ENCODE assay signal across 17 cellular contexts in the genomic region with DNA sequence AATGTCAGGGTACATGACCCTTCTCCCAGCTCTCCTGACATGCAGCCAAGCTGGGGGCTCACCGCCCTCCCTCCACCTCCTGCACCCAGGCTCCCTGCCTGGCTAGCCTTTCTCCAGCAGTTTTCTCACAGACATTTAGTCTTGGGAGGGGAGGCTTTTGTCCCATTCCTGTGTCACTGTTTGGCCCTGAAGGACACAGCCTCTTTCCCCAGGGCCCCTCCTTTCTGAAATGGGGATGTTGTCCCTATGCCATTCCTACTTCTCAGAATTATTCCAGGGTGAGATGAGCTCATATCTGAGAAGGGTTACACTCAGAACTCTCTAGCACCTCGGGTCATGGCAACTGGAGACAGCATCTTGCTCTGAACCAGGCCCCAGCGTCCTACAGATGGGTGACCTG. TPM values are rescaled to one million over a fixed set of nuclear protein-coding genes. Genes with fewer than 3 reads are reported as not detected.
DNase-seq lines count a peak whose midpoint lies in the region; ATAC-seq and TF ChIP-seq lines count a peak whose summit lies in the region.
"Had no signal": no experiment of that assay in that cellular context is flagged by ENCODE, and none has a peak within 500 bp of the region (broad histone marks: within the 10 kb centered on the region; RNA-seq: fewer than 3 reads in every experiment).

No MANE protein-coding gene starts in this region.

- H3K4me3 ChIP-seq in ovary (no peak overlapping the region), uterus (no peak overlapping the region)
- H3K4me3 ChIP-seq: HAP-1 had no signal

- H3K4me1 ChIP-seq in ovary (ENCODE audit: insufficient read depth) (peaks cover 10% of the 10 kb centered on the region), uterus (peaks cover 0 to 4% of the 10 kb centered on the region in 2 donors)
- H3K4me1 ChIP-seq: HAP-1 had no signal

- WGBS in ovary, 3 donors, result 52 to 65% (median 63%) methylated on average over 3 of the region's 3 CpGs

- H3K27me3 ChIP-seq in ovary (peaks cover 2% of the 10 kb centered on the region), uterus (no peaks in the 10 kb centered on the region)

- H3K27ac ChIP-seq in ovary, result peak overlapping the region; percentile 79 to 80
- H3K27ac ChIP-seq in uterus, result peak overlapping the region; percentile 87 to 94
- H3K27ac ChIP-seq: VCaP had no signal

- peaks cover 0 to 5% of the 10 kb centered on the region in 2 donors for H3K36me3 Mint-ChIP-seq in activated naive CD4-positive, alpha-beta T cell treated with anti-CD3 and anti-CD28 coated beads, Interleukin-2, amount 50 U/mL, for 72 hours
- H3K36me3 Mint-ChIP-seq: CD8-positive, alpha-beta memory T cell; memory B cell had no signal

- no peak for TF ChIP-seq EP300 in ovary (IDR thresholded peaks at IDR 0.05)

- intact Hi-C loops in left ventricle myocardium superior (cut with micrococcal nuclease), result no loop called here
- intact Hi-C loops in ovary (cut with DNase I), result loop anchor here in 3 of 4 donors (5.0 to 10.0 kb wide), 4 partner anchors 51 to 673 kb away; a partner anchor contains a TSS
- intact Hi-C loops in uterus (cut with DNase I; ENCODE audit: low total_unique reads), result no loop called here

- no peaks in the 10 kb centered on the region for H3K36me3 ChIP-seq in ovary
- H3K36me3 ChIP-seq in uterus, result no peaks in the 10 kb centered on the region
- H3K36me3 ChIP-seq: HAP-1 had no signal

- H3K9me3 ChIP-seq in ovary, result no peaks in the 10 kb centered on the region
- H3K9me3 ChIP-seq in uterus, result no peaks in the 10 kb centered on the region
- H3K9me3 ChIP-seq: HAP-1 had no signal

- TF ChIP-seq CTCF in ovary (IDR thresholded peaks at IDR 0.05), result no peak
- TF ChIP-seq CTCF in uterus (IDR thresholded peaks at IDR 0.05), result no peak

- TF ChIP-seq POLR2A in ovary (IDR thresholded peaks at IDR 0.05) (no peak), uterus (IDR thresholded peaks at IDR 0.05) (no peak)

- ATAC-seq in left ventricle myocardium superior (peak; percentile 30), HG02610 (IDR thresholded peaks at IDR 0.05; ENCODE audit: unreplicated experiment) (no peak)
- no peak for ATAC-seq in activated naive CD4-positive, alpha-beta T cell treated with anti-CD3 and anti-CD28 coated beads, Interleukin-2, amount 50 U/mL, for 72 hours

- H3K9me3 Mint-ChIP-seq in activated naive CD4-positive, alpha-beta T cell treated with anti-CD3 and anti-CD28 coated beads, Interleukin-2, amount 50 U/mL, for 72 hours, result peaks cover 0 to 5% of the 10 kb centered on the region in 2 donors
- H3K9me3 Mint-ChIP-seq: activated naive CD4-positive, alpha-beta T cell treated with anti-CD3 and anti-CD28 coated beads for 36 hours; CD8-positive, alpha-beta memory T cell; memory B cell had no signal

- no peak overlapping the region for H3K27ac Mint-ChIP-seq in activated naive CD4-positive, alpha-beta T cell treated with anti-CD3 and anti-CD28 coated beads, Interleukin-2, amount 50 U/mL, for 72 hours
- H3K27ac Mint-ChIP-seq: activated naive CD4-positive, alpha-beta T cell treated with anti-CD3 and anti-CD28 coated beads for 36 hours; memory B cell had no signal

- DNase-seq in activated CD8-positive, alpha-beta memory T cell treated with anti-CD3 and anti-CD28 coated beads for 24 hours, result peak; percentile 53
- no peak for DNase-seq in activated CD8-positive, alpha-beta memory T cell treated with anti-CD3 and anti-CD28 coated beads, Interleukin-2, amount 50 U/mL, for 4 hours
- DNase-seq in left ventricle myocardium superior (no peak), ovary (no peak), uterus (no peak), DMS53 treated with DMSO at 0.1 percent for 48 hours (lab: John Stamatoyannopoulos, UW; ENCODE audit: unreplicated experiment) (no peak)
- no peak for DNase-seq in activated naive CD4-positive, alpha-beta T cell treated with anti-CD3 and anti-CD28 coated beads, Interleukin-2, amount 50 U/mL, for 72 hours (ENCODE audit: low spot score in 2 of 2)
- DNase-seq: 8988T; activated naive CD4-positive, alpha-beta T cell treated with anti-CD3 and anti-CD28 coated beads for 36 hours; CD8-positive, alpha-beta memory T cell; central memory CD4-positive, alpha-beta T cell; NCI-H2081 treated with DMSO at 0.1 percent for 48 hours; stimulated activated CD4-positive, alpha-beta T cell treated with anti-CD3 and anti-CD28 coated beads, Interleukin-2, amount 100 ng/mL, for 24 hours had no signal

RNA-seq across cellular contexts. Expression of a gene that starts 47.3 kb away (rescaled TPM):
- total RNA-seq in left ventricle myocardium superior, result 367 TPM
- total RNA-seq in ovary, result 100 to 1,000 TPM in 2 of 7 donors, 10 to 100 TPM in 5; 50.5 to 185 (median 62.4) TPM
- 100 to 1,000 TPM; 141 to 246 TPM for polyA plus RNA-seq in ovary
- total RNA-seq in uterus, result 100 to 1,000 TPM in 1 of 4 donors, 10 to 100 TPM in 3; 51.7 to 404 (median 71.4) TPM
- total RNA-seq in activated naive CD4-positive, alpha-beta T cell treated with anti-CD3 and anti-CD28 coated beads, Interleukin-2, amount 50 U/mL, for 72 hours, result 10 to 100 TPM; 61.7 to 70.5 TPM

Comparison
In these comparisons a context has a peak if more than half of its experiments do, and no peak if none do; other contexts are left out.
1. intact Hi-C loops: an anchor here in ovary (5.0 to 10.0 kb wide); none called in left ventricle myocardium superior and uterus.